Comparison of ENCODE assay signal across 8 cellular contexts in the genomic region with DNA sequence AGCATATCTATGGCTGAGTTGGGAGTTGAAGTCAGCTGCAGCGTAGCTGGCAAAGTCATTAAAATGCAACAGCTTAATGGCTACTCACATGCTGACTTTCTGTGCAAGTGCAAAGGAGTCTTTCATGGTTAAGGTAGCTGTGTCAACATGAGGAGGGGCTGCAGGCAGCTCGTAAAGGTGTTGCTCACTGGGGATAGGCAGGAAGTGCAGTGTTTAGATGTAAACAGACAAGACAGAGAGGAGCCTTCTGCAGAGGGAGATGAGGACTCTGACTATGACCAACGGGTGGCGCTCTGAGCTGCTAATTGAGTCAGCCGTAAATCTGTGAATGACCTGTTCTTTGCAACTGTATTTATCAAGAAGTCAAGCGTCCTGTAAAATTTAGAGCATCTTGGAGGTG. TPM values are rescaled to one million over a fixed set of nuclear protein-coding genes. Genes with fewer than 3 reads are reported as not detected.
DNase-seq lines count a peak whose midpoint lies in the region; ATAC-seq, FAIRE-seq and TF ChIP-seq lines count a peak whose summit lies in the region.
"Had no signal": no experiment of that assay in that cellular context is flagged by ENCODE, and none has a peak within 500 bp of the region (broad histone marks: within the 10 kb centered on the region; RNA-seq: fewer than 3 reads in every experiment).

No MANE protein-coding gene starts in this region.

- no peaks in the 10 kb centered on the region for H3F3A ChIP-seq in Loucy (ENCODE audit: low read depth)

- no peak overlapping the region for H3K4me3 Mint-ChIP-seq in natural killer cell treated with Interleukin-12 subunit alpha and Interleukin-12 subunit beta and Interleukin-15 and Interleukin-18, amount 100 ng/mL, for 72 hours
- H3K4me3 Mint-ChIP-seq: memory B cell had no signal

- H3K36me3 ChIP-seq in Loucy (ENCODE audit: insufficient read depth, low read length) (no peaks in the 10 kb centered on the region), bronchial epithelial cell (ENCODE audit: control insufficient read depth, insufficient read depth, low read length) (no peaks in the 10 kb centered on the region), osteoblast (ENCODE audit: insufficient read depth, low read length) (no peaks in the 10 kb centered on the region)

- peaks cover 0 to 8% of the 10 kb centered on the region in 2 donors for H3K27me3 Mint-ChIP-seq in natural killer cell treated with Interleukin-12 subunit alpha and Interleukin-12 subunit beta and Interleukin-15 and Interleukin-18, amount 100 ng/mL, for 72 hours

- H3K79me2 ChIP-seq in Loucy (ENCODE audit: insufficient read depth, low read length) (no peaks in the 10 kb centered on the region), osteoblast (ENCODE audit: insufficient read depth, low read length) (no peaks in the 10 kb centered on the region)

- ATAC-seq in GM18498 (IDR thresholded peaks at IDR 0.05; ENCODE audit: unreplicated experiment) (peak; percentile 68), GM19397 (IDR thresholded peaks at IDR 0.05; ENCODE audit: unreplicated experiment) (no peak)
- ATAC-seq in natural killer cell treated with Interleukin-12 subunit alpha and Interleukin-12 subunit beta and Interleukin-15 and Interleukin-18, amount 100 ng/mL, for 72 hours, result no peak

- DNase-seq in bronchial epithelial cell (ENCODE audit: low read depth) (peak; percentile 34), osteoblast (ENCODE audit: insufficient read length, low spot score, missing footprints) (no peak), CD1c-positive myeloid dendritic cell (ENCODE audit: extremely low spot score) (no peak)
- DNase-seq in natural killer cell treated with Interleukin-12 subunit alpha and Interleukin-12 subunit beta and Interleukin-15 and Interleukin-18, amount 100 ng/mL, for 72 hours (ENCODE audit: low spot score), result no peak

- no peaks in the 10 kb centered on the region for H3K36me3 Mint-ChIP-seq in natural killer cell treated with Interleukin-12 subunit alpha and Interleukin-12 subunit beta and Interleukin-15 and Interleukin-18, amount 100 ng/mL, for 72 hours
- H3K36me3 Mint-ChIP-seq: memory B cell had no signal

- TF ChIP-seq CTCF in Loucy (conservative IDR thresholded peaks at IDR 0.05; ENCODE audit: low read length) (peak; percentile 64), bronchial epithelial cell (IDR thresholded peaks at IDR 0.05; ENCODE audit: insufficient read depth, low read length, severe bottlenecking) (peak; percentile 56), osteoblast (IDR thresholded peaks at IDR 0.05; ENCODE audit: extremely low read depth, low read depth, low read length) (peak; percentile 60)

- no peak overlapping the region for H3K9ac ChIP-seq in Loucy (ENCODE audit: low read depth, low read length, poor library complexity, severe bottlenecking)

- no peak overlapping the region for H3K27ac Mint-ChIP-seq in natural killer cell treated with Interleukin-12 subunit alpha and Interleukin-12 subunit beta and Interleukin-15 and Interleukin-18, amount 100 ng/mL, for 72 hours
- H3K27ac Mint-ChIP-seq: memory B cell had no signal

- no peaks in the 10 kb centered on the region for H3K9me2 ChIP-seq in Loucy (replicated peaks; ENCODE audit: low read depth, low read length)

- H3K4me2 ChIP-seq in Loucy (ENCODE audit: low read depth, low read length, poor library complexity, severe bottlenecking) (no peak overlapping the region), osteoblast (ENCODE audit: insufficient read depth, low read length) (no peak overlapping the region)

- H4K20me1 ChIP-seq in Loucy (ENCODE audit: insufficient read depth, low read length, poor library complexity, severe bottlenecking) (no peaks in the 10 kb centered on the region), osteoblast (ENCODE audit: insufficient read depth, low read length) (no peaks in the 10 kb centered on the region)

- H3K4me1 ChIP-seq in Loucy (ENCODE audit: insufficient read depth, low read length, poor library complexity, severe bottlenecking) (no peaks in the 10 kb centered on the region), osteoblast (ENCODE audit: insufficient read depth, low read length) (peaks cover 29% of the 10 kb centered on the region)

- H2AFZ ChIP-seq in Loucy (ENCODE audit: low read length) (no peak overlapping the region), osteoblast (ENCODE audit: low read length) (no peak overlapping the region)

- no peak overlapping the region for H3K27ac ChIP-seq in osteoblast (ENCODE audit: low read depth, low read length)

- no peaks in the 10 kb centered on the region for H3K9me3 Mint-ChIP-seq in natural killer cell treated with Interleukin-12 subunit alpha and Interleukin-12 subunit beta and Interleukin-15 and Interleukin-18, amount 100 ng/mL, for 72 hours
- H3K9me3 Mint-ChIP-seq: memory B cell had no signal

- FAIRE-seq in bronchial epithelial cell (lab: Jason Lieb, UNC), result peak; percentile 50

- H3K9me3 ChIP-seq in Loucy (ENCODE audit: insufficient read depth, low read depth, low read length) (no peaks in the 10 kb centered on the region), osteoblast (ENCODE audit: low read depth, low read length) (no peaks in the 10 kb centered on the region)

- H3K4me3 ChIP-seq in Loucy (ENCODE audit: low read length, poor library complexity, severe bottlenecking) (no peak overlapping the region), bronchial epithelial cell (ENCODE audit: low read depth, low read length) (no peak overlapping the region), osteoblast (ENCODE audit: insufficient read depth, low read length) (no peak overlapping the region)

- H3K27me3 ChIP-seq in Loucy (ENCODE audit: insufficient read depth, low read length, poor library complexity, severe bottlenecking) (no peaks in the 10 kb centered on the region), bronchial epithelial cell (ENCODE audit: control insufficient read depth, insufficient read depth, low read length) (no peaks in the 10 kb centered on the region), osteoblast (ENCODE audit: insufficient read depth, low read length) (no peaks in the 10 kb centered on the region)

- H3K4me1 Mint-ChIP-seq in natural killer cell treated with Interleukin-12 subunit alpha and Interleukin-12 subunit beta and Interleukin-15 and Interleukin-18, amount 100 ng/mL, for 72 hours (ENCODE audit: low read depth in 2 of 2), result no peaks in the 10 kb centered on the region
- H3K4me1 Mint-ChIP-seq: memory B cell had no signal

RNA-seq across cellular contexts. Expression of a gene that starts 22.3 kb away (rescaled TPM):
- total RNA-seq in bronchial epithelial cell, result 2.8 and 3.7 TPM in 2 replicates
- total RNA-seq in osteoblast, result 1.2 and 1.8 TPM in 2 replicates
- not detected for total RNA-seq in natural killer cell treated with Interleukin-12 subunit alpha and Interleukin-12 subunit beta and Interleukin-15 and Interleukin-18, amount 100 ng/mL, for 72 hours
